Comparison of ENCODE assay signal across 23 cellular contexts in genomic region chr22:17761145-17761488, GRCh38.
"Had no signal": no experiment of that assay in that cellular context is flagged by ENCODE, and none has a peak within 500 bp of the region (broad histone marks: within the 10 kb centered on the region; RNA-seq: fewer than 3 reads in every experiment).

No MANE protein-coding gene starts in this region.

- ATAC-seq: gastroesophageal sphincter had no signal

- H3K36me3 Mint-ChIP-seq: activated CD4-positive, alpha-beta memory T cell treated with anti-CD3 and anti-CD28 coated beads for 36 hours; activated naive CD8-positive, alpha-beta T cell treated with anti-CD3 and anti-CD28 coated beads for 36 hours had no signal

- H3K27me3 Mint-ChIP-seq: activated naive CD8-positive, alpha-beta T cell treated with anti-CD3 and anti-CD28 coated beads for 36 hours; central memory CD8-positive, alpha-beta T cell; stimulated activated naive B cell treated with anti-CD40 and anti-IgM and Interleukin-4, amounts not matched to agents 10 μg/mL and 1 μg/mL and 100 μg/mL, for 72 hours had no signal

- H3K4me3 ChIP-seq: breast epithelium, colonic mucosa, gastroesophageal sphincter, left ventricle myocardium inferior, testis, vagina had no signal

- H3K9me3 Mint-ChIP-seq: activated CD4-positive, alpha-beta memory T cell treated with anti-CD3 and anti-CD28 coated beads for 36 hours; activated naive CD8-positive, alpha-beta T cell treated with anti-CD3 and anti-CD28 coated beads for 36 hours; central memory CD8-positive, alpha-beta T cell; neural crest cell; stimulated activated naive B cell treated with anti-CD40 and anti-IgM and Interleukin-4, amounts not matched to agents 10 μg/mL and 1 μg/mL and 100 μg/mL, for 72 hours; T-helper 1 cell treated with Interleukin-12 subunit alpha and Interleukin-12 subunit beta and Interleukin-4 antibody, amounts not matched to agents 30 μg/mL and 1 μg/mL, for 36 hours had no signal

- H3K4me3 Mint-ChIP-seq: activated CD4-positive, alpha-beta memory T cell treated with anti-CD3 and anti-CD28 coated beads for 36 hours; activated naive CD8-positive, alpha-beta T cell treated with anti-CD3 and anti-CD28 coated beads for 36 hours; central memory CD8-positive, alpha-beta T cell; neural crest cell; T-helper 1 cell treated with Interleukin-12 subunit alpha and Interleukin-12 subunit beta and Interleukin-4 antibody, amounts not matched to agents 30 μg/mL and 1 μg/mL, for 36 hours had no signal

- H3K36me3 ChIP-seq: breast epithelium, colonic mucosa, gastroesophageal sphincter, left ventricle myocardium inferior, vagina had no signal

- H3K27me3 ChIP-seq: breast epithelium, colonic mucosa, gastroesophageal sphincter, testis, vagina had no signal

- H3K4me1 ChIP-seq: breast epithelium, colonic mucosa, testis, vagina had no signal

- DNase-seq: activated CD4-positive, alpha-beta memory T cell treated with anti-CD3 and anti-CD28 coated beads for 36 hours; activated CD4-positive, alpha-beta T cell treated with anti-CD3 and anti-CD28 coated beads for 4 hours; activated CD4-positive, CD25-positive, alpha-beta regulatory T cell; activated naive CD4-positive, alpha-beta T cell treated with Interleukin-2 at 50 U/mL for 16 hours; activated naive CD8-positive, alpha-beta T cell treated with anti-CD3 and anti-CD28 coated beads for 36 hours; activated T-cell treated with anti-CD3 and anti-CD28 coated beads, Interleukin-2, amount 50 U/mL, for 48 hours; colonic mucosa; head of caudate nucleus; left ventricle myocardium inferior; mammary epithelial cell; midbrain; stimulated activated CD4-positive, alpha-beta T cell treated with anti-CD3 and anti-CD28 coated beads, Interleukin-2, amount 100 ng/mL, for 48 hours; stimulated activated CD8-positive, alpha-beta memory T cell treated with anti-CD3 and anti-CD28 coated beads, Interleukin-4, amount 100 ng/mL, for 48 hours; stimulated activated naive B cell treated with anti-CD40 and anti-IgM and Interleukin-4, amounts not matched to agents 10 μg/mL and 1 μg/mL and 100 μg/mL, for 72 hours; testis; trophoblast cell had no signal

- H3K27ac ChIP-seq: breast epithelium, colonic mucosa, epithelial cell of prostate, gastroesophageal sphincter, left ventricle myocardium inferior, testis, vagina had no signal

- H3K9me3 ChIP-seq: breast epithelium, colonic mucosa, gastroesophageal sphincter, left ventricle myocardium inferior, testis, vagina had no signal

- H3K27ac Mint-ChIP-seq: activated CD4-positive, alpha-beta memory T cell treated with anti-CD3 and anti-CD28 coated beads for 36 hours; activated naive CD8-positive, alpha-beta T cell treated with anti-CD3 and anti-CD28 coated beads for 36 hours; T-helper 1 cell treated with Interleukin-12 subunit alpha and Interleukin-12 subunit beta and Interleukin-4 antibody, amounts not matched to agents 30 μg/mL and 1 μg/mL, for 36 hours had no signal
